Comparison of ENCODE assay signal across 9 cellular contexts in the genomic region with DNA sequence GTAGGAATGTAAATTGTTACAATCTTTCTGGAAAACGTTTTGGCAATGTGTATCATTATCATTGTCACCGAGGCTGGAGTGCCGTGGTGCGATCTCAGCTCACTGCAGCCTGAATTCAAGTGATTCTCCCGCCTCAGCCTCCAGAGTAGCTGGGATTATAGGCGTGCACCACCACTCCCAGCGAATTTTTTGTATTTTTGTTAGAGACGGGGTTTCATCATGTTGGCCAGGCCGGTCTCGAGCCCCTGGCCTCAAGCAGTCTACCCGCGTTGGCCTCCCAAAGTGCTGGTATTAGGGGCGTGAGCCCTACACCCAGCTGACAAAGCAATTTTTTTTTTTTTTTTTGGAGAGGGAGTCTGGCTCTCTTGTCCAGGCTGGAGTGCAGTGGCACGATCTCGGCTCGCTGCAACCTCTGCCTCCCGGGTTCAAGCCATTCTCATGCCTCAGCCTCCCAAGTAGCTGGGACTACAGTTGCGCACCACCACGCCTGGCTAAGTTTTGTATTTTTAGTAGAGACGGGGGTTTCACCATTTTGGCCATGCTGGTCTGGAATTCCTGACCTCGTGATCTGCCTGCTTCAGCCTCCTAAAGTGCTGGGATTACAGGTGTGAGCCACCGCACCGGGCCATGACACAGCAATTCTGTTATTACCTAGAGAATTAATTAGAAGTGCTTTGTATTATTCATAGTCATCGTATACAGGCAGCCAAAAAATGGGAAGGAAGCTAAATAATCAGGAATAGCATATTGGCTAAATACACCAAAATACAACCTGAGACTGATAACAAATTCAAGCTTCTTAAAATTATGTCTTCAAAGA. TPM values are rescaled to one million over a fixed set of nuclear protein-coding genes. Genes with fewer than 3 reads are reported as not detected.
DNase-seq lines count a peak whose midpoint lies in the region; ATAC-seq and TF ChIP-seq lines count a peak whose summit lies in the region.
"Had no signal": no experiment of that assay in that cellular context is flagged by ENCODE, and none has a peak within 500 bp of the region (broad histone marks: within the 10 kb centered on the region; RNA-seq: fewer than 3 reads in every experiment).

No MANE protein-coding gene starts in this region.

- no peak for TF ChIP-seq POLR2A in Peyer's patch (IDR thresholded peaks at IDR 0.05)

- H3K4me3 ChIP-seq in GM12865 (ENCODE audit: low read depth, low read length) (peak overlapping the region; percentile 63), Peyer's patch (peak overlapping the region in 3 of 4 donors; percentile 73 to 95 (median 90)), epithelial cell of proximal tubule (ENCODE audit: low read depth, low read length) (peak overlapping the region; percentile 71), psoas muscle (peak overlapping the region; percentile 81)

- no peak overlapping the region for H3K27ac ChIP-seq in Peyer's patch
- peak overlapping the region; percentile 78 for H3K27ac ChIP-seq in psoas muscle

- intact Hi-C loops in psoas muscle (cut with DNase I), result loop anchor here (5.0 kb wide), 3 partner anchors 65 to 130 kb away; partner anchors contain the start of genes DEPDC4 (in 1 of the 2) and SCYL2 (in 1 of the 2)

- H3K4me1 ChIP-seq in Peyer's patch, result peaks cover 0 to 24% (median 3%) of the 10 kb centered on the region in 4 donors
- H3K4me1 ChIP-seq in psoas muscle, result peaks cover 12% of the 10 kb centered on the region

- H3K27me3 ChIP-seq in Peyer's patch (no peaks in the 10 kb centered on the region), psoas muscle (ENCODE audit: insufficient read depth in 3 of 3, low read length in 2 of 3) (no peaks in the 10 kb centered on the region)

- 81 to 85% (median 84%) methylated on average over 24 of the region's 24 CpGs for WGBS in psoas muscle, 3 donors

- no peak for TF ChIP-seq CTCF in GM12865 (IDR thresholded peaks at IDR 0.05; ENCODE audit: insufficient read depth, low read depth, low read length, missing control alignments)
- TF ChIP-seq CTCF in Peyer's patch (IDR thresholded peaks at IDR 0.05), result no peak
- TF ChIP-seq CTCF in epithelial cell of proximal tubule (conservative IDR thresholded peaks at IDR 0.05; ENCODE audit: low read depth, low read length), result no peak
- no peak for TF ChIP-seq CTCF in psoas muscle (IDR thresholded peaks at IDR 0.05)

- peaks cover 0 to 7% (median 0%) of the 10 kb centered on the region in 3 donors for H3K36me3 ChIP-seq in Peyer's patch
- H3K36me3 ChIP-seq in psoas muscle (ENCODE audit: insufficient read depth in 1 of 2, low read depth in 1 of 2), result peaks cover 0 to 22% of the 10 kb centered on the region in 2 donors

- ATAC-seq in psoas muscle, result no peak
- ATAC-seq in left lobe of liver, result no peak

- H3K9me3 ChIP-seq in Peyer's patch (no peaks in the 10 kb centered on the region), psoas muscle (no peaks in the 10 kb centered on the region)

- DNase-seq in GM12865 (ENCODE audit: low read depth) (no peak), Peyer's patch (no peak), epithelial cell of proximal tubule (ENCODE audit: low read depth) (no peak), psoas muscle (no peak), SHP77 (lab: John Stamatoyannopoulos, UW) (no peak), left lobe of liver (ENCODE audit: low spot score) (no peak), NCI-H1048 (lab: John Stamatoyannopoulos, UW) (no peak), NCI-H774 (lab: John Stamatoyannopoulos, UW) (no peak)
- DNase-seq: NCI-H2171 treated with DMSO at 0.1 percent for 48 hours had no signal

RNA-seq across cellular contexts. Expression of gene ACTR6, which starts 1.2 kb away (rescaled TPM):
- 10 to 100 TPM in 3 of 4 donors, 1 to 10 TPM in 1; 4.2 to 21.5 (median 12.2) TPM for total RNA-seq in Peyer's patch
- total RNA-seq in epithelial cell of proximal tubule, result 23.3 and 37.8 TPM in 2 replicates
- total RNA-seq in psoas muscle, result 10 to 100 TPM; 12.1 to 19.6 (median 17.6) TPM
- polyA plus RNA-seq in psoas muscle, result 10 to 100 TPM; 11.5 to 31.7 (median 12.8) TPM
- total RNA-seq in left lobe of liver, result 10.2 TPM

RNA-seq across cellular contexts. Expression of gene BLTP3B, which starts 59.1 kb away (rescaled TPM):
- total RNA-seq in Peyer's patch (10 to 100 TPM; 20.6 to 56.9 (median 27.9) TPM), epithelial cell of proximal tubule (10.0 and 14.5 TPM in 2 replicates), psoas muscle (10 to 100 TPM; 21.0 to 34.6 (median 26.9) TPM), left lobe of liver (28.3 TPM)
- polyA plus RNA-seq in psoas muscle, result 10 to 100 TPM in 2 of 3 donors, 1 to 10 TPM in 1; 9.3 to 36.8 (median 13.9) TPM
